Comparison of ENCODE assay signal across 1 cellular context in the genomic region with DNA sequence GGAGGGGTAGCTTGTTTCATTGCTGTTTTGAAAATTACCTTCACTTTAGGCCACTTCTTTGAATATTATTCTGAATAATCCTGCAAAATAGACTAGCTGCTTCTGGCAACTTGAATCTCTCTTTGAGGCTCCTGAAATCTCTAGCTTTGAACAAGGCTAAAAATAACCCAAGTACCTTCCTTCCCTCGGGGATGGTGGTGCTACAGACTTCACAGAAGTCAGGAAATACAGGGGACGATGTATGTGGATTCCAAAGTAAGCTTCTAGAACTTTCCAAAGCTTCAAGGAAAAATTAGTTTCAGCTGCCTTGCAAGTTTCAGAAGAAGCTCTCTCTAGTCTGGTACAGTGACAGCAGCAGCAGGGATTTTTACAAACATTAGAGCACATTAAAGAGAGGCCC.
TF ChIP-seq lines count a peak whose summit lies in the region.

No MANE protein-coding gene starts in this region.

TF ChIP-seq in neural cell, 6 proteins besides CTCF, POLR2A, EP300 and RAD21:
- no peak for TF ChIP-seq SMC3 (conservative IDR thresholded peaks at IDR 0.05; ENCODE audit: poor library complexity)
